Comparison of ENCODE assay signal across 25 cellular contexts in genomic region chr11:60984616-60985015, GRCh38. TPM values are rescaled to one million over a fixed set of nuclear protein-coding genes. Genes with fewer than 3 reads are reported as not detected.
DNase-seq lines count a peak whose midpoint lies in the region; ATAC-seq, FAIRE-seq and TF ChIP-seq lines count a peak whose summit lies in the region.
"Had no signal": no experiment of that assay in that cellular context is flagged by ENCODE, and none has a peak within 500 bp of the region (broad histone marks: within the 10 kb centered on the region; RNA-seq: fewer than 3 reads in every experiment).

No MANE protein-coding gene starts in this region.

- H3K9me3 ChIP-seq in HCT116 (ENCODE audit: control insufficient read depth in 1 of 2, insufficient read depth in 1 of 2, low read depth in 1 of 2, low read length in 2 of 2) (no peaks in the 10 kb centered on the region), HepG2 (ENCODE audit: low read length) (no peaks in the 10 kb centered on the region)
- H3K9me3 ChIP-seq: ascending aorta had no signal

- H2AK5ac ChIP-seq in mesendoderm (ENCODE audit: low read length), result no peak overlapping the region

- POLR2A ChIA-PET in HCT116 (lab: Charles Lee), result no interaction called here
- POLR2A ChIA-PET in HepG2 (lab: Yijun Ruan, JAX), result no interaction called here

- RAD21 ChIA-PET in HCT116 (lab: Charles Lee; ENCODE audit: low non-redundant PET in 1 of 2, low total read pairs in 2 of 2, uncharacterized antibody in 2 of 2, unreplicated experiment in 2 of 2), result no interaction called here

- H3K36me3 ChIP-seq in HCT116 (ENCODE audit: control insufficient read depth in 1 of 2, insufficient read depth in 2 of 2, low read length in 2 of 2) (no peaks in the 10 kb centered on the region), mesendoderm (ENCODE audit: control insufficient read depth, insufficient read depth, low read length) (no peaks in the 10 kb centered on the region), HepG2 (replicated peaks in 1 of 2; ENCODE audit: control insufficient read depth in 1 of 2, insufficient read depth in 2 of 2, low read length in 2 of 2) (no peaks in the 10 kb centered on the region)
- H3K36me3 ChIP-seq: ascending aorta, neural progenitor cell had no signal

- TF ChIP-seq EP300 in HepG2 (IDR thresholded peaks at IDR 0.05; ENCODE audit: low read depth in 2 of 2, low read length in 2 of 2) (no peak), HepG2 (CRISPR knock-in tag; IDR thresholded peaks at IDR 0.05; ENCODE audit: borderline replicate concordance) (no peak)

- TF ChIP-seq CTCF in HCT116 (IDR thresholded peaks at IDR 0.05 in 2 of 3, conservative IDR thresholded peaks at IDR 0.05 in 1 of 3; ENCODE audit: borderline replicate concordance in 1 of 3, insufficient read depth in 1 of 3, low read depth in 2 of 3, low read length in 2 of 3) (no peak), HepG2 (CRISPR knock-in tag; IDR thresholded peaks at IDR 0.05) (no peak)

- H3K4me3 ChIP-seq in HCT116 (replicated peaks in 1 of 2; ENCODE audit: low read depth in 1 of 2, low read length in 2 of 2) (no peak overlapping the region), mesendoderm (ENCODE audit: low read length) (no peak overlapping the region), HepG2 (replicated peaks in 1 of 3; ENCODE audit: insufficient read depth in 1 of 3, low read depth in 2 of 3, low read length in 3 of 3) (no peak overlapping the region)
- H3K4me3 ChIP-seq: ascending aorta, hepatocyte, neural progenitor cell had no signal

- H3K36me3 Mint-ChIP-seq in T-helper 2 cell treated with Interferon-gamma antibody and Interleukin-4, amounts not matched to agents 5 μg/mL and 100 μg/mL, for 36 hours (ENCODE audit: low read depth), result peaks cover 78% of the 10 kb centered on the region
- peaks cover 24 to 46% of the 10 kb centered on the region in 2 donors for H3K36me3 Mint-ChIP-seq in activated T-cell treated with anti-CD3 and anti-CD28 coated beads, Interleukin-2, amount 50 U/mL, for 72 hours (ENCODE audit: insufficient read depth in 2 of 2)
- H3K36me3 Mint-ChIP-seq: neural progenitor cell had no signal

- in situ Hi-C loops in HepG2 (cut with HindIII; ENCODE audit: extremely low pct_ligation_motif_present, low pct_unique_long_range_greater_than_20kb), result no loop called here
- in situ Hi-C loops in ACHN (cut with HindIII; ENCODE audit: low pct_ligation_motif_present, low pct_unique_long_range_greater_than_20kb, low sequenced_read_pairs), result no loop called here

- CTCF ChIA-PET in HCT116 (lab: Charles Lee), result interaction anchor here (1.5 kb wide), 1 partner anchor 14 kb away, joined by 3 read pairs; no protein-coding TSS in a partner anchor
- CTCF ChIA-PET in HepG2 (lab: Yijun Ruan, JAX; ENCODE audit: low intra/inter-chr PET ratio, low total read pairs), result no interaction called here

- no peak overlapping the region for H3K27ac ChIP-seq in HCT116 (ENCODE audit: low read depth, low read length)
- no peak overlapping the region for H3K27ac ChIP-seq in mesendoderm (ENCODE audit: low read depth, low read length)
- no peak overlapping the region for H3K27ac ChIP-seq in HepG2 (ENCODE audit: extremely low read length, insufficient read depth, low read length)
- H3K27ac ChIP-seq: ascending aorta, hepatocyte, neural progenitor cell had no signal

- H3K4ac ChIP-seq in mesendoderm (ENCODE audit: low read depth, low read length), result no peak overlapping the region

- no peak overlapping the region for H3K23ac ChIP-seq in mesendoderm (ENCODE audit: low read length)

- no peaks in the 10 kb centered on the region for H3K79me2 ChIP-seq in HCT116 (ENCODE audit: insufficient read depth, low read length)
- H3K79me2 ChIP-seq in mesendoderm (ENCODE audit: control insufficient read depth, insufficient read depth, low read length), result no peaks in the 10 kb centered on the region
- H3K79me2 ChIP-seq in HepG2 (ENCODE audit: insufficient read depth, low read length), result no peaks in the 10 kb centered on the region
- H3K79me2 ChIP-seq: hepatocyte had no signal

- BruUV-seq in HCT116 (replicated peaks; lab: Mats Ljungman, UMichigan), result no TSS peak
- BruUV-seq in HepG2 (replicated peaks; lab: Mats Ljungman, UMichigan), result no TSS peak

- peak; percentile 29; the same call in 1 of the 2 replicates for ATAC-seq in HCT116
- ATAC-seq in activated T-cell treated with anti-CD3 and anti-CD28 coated beads, Interleukin-2, amount 50 U/mL, for 72 hours (replicated peaks in 1 of 2), result no peak
- no peak for ATAC-seq in HepG2
- ATAC-seq: activated CD4-positive, CD25-positive, alpha-beta regulatory T cell treated with anti-CD3 and anti-CD28 coated beads, Interleukin-2, amount 50 U/mL, for 24 hours had no signal

- H3K4me3 Mint-ChIP-seq in T-helper 2 cell treated with Interferon-gamma antibody and Interleukin-4, amounts not matched to agents 5 μg/mL and 100 μg/mL, for 36 hours, result peak overlapping the region; percentile 96
- peak overlapping the region; percentile 79 to 98 for H3K4me3 Mint-ChIP-seq in activated T-cell treated with anti-CD3 and anti-CD28 coated beads, Interleukin-2, amount 50 U/mL, for 72 hours
- H3K4me3 Mint-ChIP-seq: neural progenitor cell had no signal

- H3K27me3 ChIP-seq in HCT116 (ENCODE audit: insufficient read depth, low read length), result no peaks in the 10 kb centered on the region
- H3K27me3 ChIP-seq in mesendoderm (ENCODE audit: insufficient read depth, low read length, poor library complexity), result no peaks in the 10 kb centered on the region
- H3K27me3 ChIP-seq in HepG2 (ENCODE audit: control insufficient read depth in 1 of 2, insufficient read depth in 2 of 2, low read length in 2 of 2), result peaks cover 2 to 62% of the 10 kb centered on the region in 2 experiments; a peak in 4 of 5 replicates
- H3K27me3 ChIP-seq: ascending aorta, hepatocyte, neural progenitor cell had no signal

- no peaks in the 10 kb centered on the region for H3K79me1 ChIP-seq in mesendoderm (ENCODE audit: low read length)

- H3K4me1 ChIP-seq in HCT116 (ENCODE audit: control insufficient read depth in 1 of 2, insufficient read depth in 2 of 2, low read length in 2 of 2) (peaks cover 3 to 9% of the 10 kb centered on the region in 2 experiments; a peak in 3 of 4 replicates), mesendoderm (ENCODE audit: control insufficient read depth, low read depth, low read length) (no peaks in the 10 kb centered on the region), HepG2 (ENCODE audit: insufficient read depth, low read length) (no peaks in the 10 kb centered on the region)
- H3K4me1 ChIP-seq: ascending aorta, neural progenitor cell had no signal

- no peak for DNase-seq in T-helper 2 cell treated with Interferon-gamma antibody and Interleukin-4, amounts not matched to agents 5 μg/mL and 100 μg/mL, for 36 hours (ENCODE audit: low spot score)
- DNase-seq in T-helper 2 cell, result no peak
- DNase-seq in HCT116 (ENCODE audit: low read depth, low spot score), result no peak
- no peak for DNase-seq in activated T-cell treated with anti-CD3 and anti-CD28 coated beads, Interleukin-2, amount 50 U/mL, for 72 hours
- peak; percentile 75 for DNase-seq in mesendoderm
- no peak for DNase-seq in 8988T
- DNase-seq in HepG2 (ENCODE audit: low spot score), result no peak
- DNase-seq in ACHN, result no peak
- DNase-seq: NCI-H1436 treated with DMSO at 0.1 percent for 48 hours; NCI-H446; SHP77 treated with DMSO at 0.1 percent for 48 hours; stimulated activated CD4-positive, alpha-beta T cell treated with anti-CD3 and anti-CD28 coated beads, Interleukin-12 subunit alpha, Interleukin-12 subunit beta, amount 100 ng/mL, for 4 hours; stimulated activated naive CD4-positive, alpha-beta T cell treated with Interleukin-2 at 50 U/mL for 16 hours; T-helper 9 cell had no signal

- no peaks in the 10 kb centered on the region for H3K9me3 Mint-ChIP-seq in T-helper 2 cell treated with Interferon-gamma antibody and Interleukin-4, amounts not matched to agents 5 μg/mL and 100 μg/mL, for 36 hours
- no peaks in the 10 kb centered on the region for H3K9me3 Mint-ChIP-seq in activated T-cell treated with anti-CD3 and anti-CD28 coated beads, Interleukin-2, amount 50 U/mL, for 72 hours
- H3K9me3 Mint-ChIP-seq: neural progenitor cell had no signal

- H3K4me2 ChIP-seq in HCT116 (ENCODE audit: low read length), result no peak overlapping the region
- H3K4me2 ChIP-seq in mesendoderm (ENCODE audit: low read length), result no peak overlapping the region
- H3K4me2 ChIP-seq in HepG2 (ENCODE audit: low read depth, low read length), result no peak overlapping the region
- H3K4me2 ChIP-seq: hepatocyte, neural progenitor cell had no signal

- H4K20me1 ChIP-seq in HCT116 (ENCODE audit: insufficient read depth) (no peaks in the 10 kb centered on the region), HepG2 (ENCODE audit: insufficient read depth, low read length) (no peaks in the 10 kb centered on the region)

- peak overlapping the region; percentile 99 for H3K27ac Mint-ChIP-seq in T-helper 2 cell treated with Interferon-gamma antibody and Interleukin-4, amounts not matched to agents 5 μg/mL and 100 μg/mL, for 36 hours
- peak overlapping the region; percentile 93 for H3K27ac Mint-ChIP-seq in activated T-cell treated with anti-CD3 and anti-CD28 coated beads, Interleukin-2, amount 50 U/mL, for 72 hours
- H3K27ac Mint-ChIP-seq: neural progenitor cell had no signal

- H3K27me3 Mint-ChIP-seq in T-helper 2 cell treated with Interferon-gamma antibody and Interleukin-4, amounts not matched to agents 5 μg/mL and 100 μg/mL, for 36 hours (ENCODE audit: low read depth), result no peaks in the 10 kb centered on the region
- no peaks in the 10 kb centered on the region for H3K27me3 Mint-ChIP-seq in activated T-cell treated with anti-CD3 and anti-CD28 coated beads, Interleukin-2, amount 50 U/mL, for 72 hours (ENCODE audit: low read depth)

- H2AFZ ChIP-seq in HCT116 (ENCODE audit: low read depth, low read length, poor library complexity, severe bottlenecking), result no peak overlapping the region
- H2AFZ ChIP-seq in HepG2 (ENCODE audit: low read length), result no peak overlapping the region
- H2AFZ ChIP-seq: hepatocyte, neural progenitor cell had no signal

- H3K56ac ChIP-seq in mesendoderm (ENCODE audit: low read length), result no peak overlapping the region

- no peak for FAIRE-seq in HepG2 (lab: Jason Lieb, UNC)
- FAIRE-seq: colon, endothelial cell of umbilical vein, GM19239 had no signal

- H3K4me1 Mint-ChIP-seq in T-helper 2 cell treated with Interferon-gamma antibody and Interleukin-4, amounts not matched to agents 5 μg/mL and 100 μg/mL, for 36 hours (ENCODE audit: low read depth), result peaks cover 86% of the 10 kb centered on the region
- H3K4me1 Mint-ChIP-seq in activated T-cell treated with anti-CD3 and anti-CD28 coated beads, Interleukin-2, amount 50 U/mL, for 72 hours (ENCODE audit: low read depth), result peaks cover 100% of the 10 kb centered on the region

- intact Hi-C loops in HCT116 (cut with micrococcal nuclease) (no loop called here), HepG2 (cut with micrococcal nuclease; ENCODE audit: unreplicated experiment) (no loop called here)

- no peak overlapping the region for H2BK120ac ChIP-seq in mesendoderm (ENCODE audit: low read depth, low read length)

- TF ChIP-seq POLR2A in HCT116 (IDR thresholded peaks at IDR 0.05; ENCODE audit: borderline replicate concordance, extremely low read depth, insufficient read depth, insufficient read length) (no peak), HepG2 (IDR thresholded peaks at IDR 0.05; ENCODE audit: insufficient read depth in 1 of 2, low read depth in 2 of 2, low read length in 2 of 2) (no peak)

- H4K8ac ChIP-seq in mesendoderm (ENCODE audit: low read depth, low read length), result no peak overlapping the region

- H3K9me2 ChIP-seq in HCT116 (ENCODE audit: insufficient read depth), result no peaks in the 10 kb centered on the region

- no peak overlapping the region for H4K5ac ChIP-seq in mesendoderm (ENCODE audit: low read length)

- no CpG with 5 or more reads among the region's 4 CpGs for WGBS in mesendoderm (ENCODE audit: extremely low coverage, insufficient coverage, low lambda C conversion rate)
- WGBS in HepG2 (ENCODE audit: low lambda C conversion rate), result 25% methylated on average over 4 of the region's 4 CpGs

- no peak overlapping the region for H2BK5ac ChIP-seq in mesendoderm (ENCODE audit: low read length)

- no peak overlapping the region for H3K18ac ChIP-seq in mesendoderm (ENCODE audit: low read length)

- H2BK15ac ChIP-seq in mesendoderm (replicated peaks; ENCODE audit: low read depth), result no peak overlapping the region

- H3K9ac ChIP-seq in HCT116 (ENCODE audit: low read length) (no peak overlapping the region), mesendoderm (ENCODE audit: low read length) (no peak overlapping the region), HepG2 (ENCODE audit: insufficient read depth, low read depth, low read length) (no peak overlapping the region)
- H3K9ac ChIP-seq: neural progenitor cell had no signal

- no peak for TF ChIP-seq RAD21 in HCT116 (IDR thresholded peaks at IDR 0.05; ENCODE audit: low read depth)
- TF ChIP-seq RAD21 in HepG2 (CRISPR knock-in tag; IDR thresholded peaks at IDR 0.05), result no peak

RNA-seq across cellular contexts. Expression of gene CD6, which starts 13.1 kb away (rescaled TPM):
- total RNA-seq in HCT116 (2021; ENCODE audit: unreplicated experiment) (1.4 TPM), HepG2 (2016; rRNA removed; fragmentation: Illumina TruSeq; extraction: Trizol) (not detected in 2 replicates)
- 0.56 TPM in 1 of 2 replicates, not detected in the other for polyA plus RNA-seq in HCT116 (2012)
- total RNA-seq in activated T-cell treated with anti-CD3 and anti-CD28 coated beads, Interleukin-2, amount 50 U/mL, for 72 hours, result 100 to 1,000 TPM; 298 to 313 TPM
- polyA plus RNA-seq in mesendoderm (2013, experiment 1 of 2), result 0.07 TPM
- 0.03 TPM for polyA plus RNA-seq in mesendoderm (2013, experiment 2 of 2)
- not detected in 2 replicates for total RNA-seq in HepG2 (2016; cell fraction: cytosol; rRNA removed; fragmentation: Illumina TruSeq; extraction: Trizol; ENCODE audit: low read depth)
- not detected in 2 replicates for total RNA-seq in HepG2 (2016; cell fraction: insoluble cytoplasmic fraction; rRNA removed; fragmentation: Illumina TruSeq; extraction: Trizol)
- not detected in 2 replicates for total RNA-seq in HepG2 (2016; cell fraction: membrane; rRNA removed; fragmentation: Illumina TruSeq; extraction: Trizol)
- total RNA-seq in HepG2 (2016; cell fraction: nucleus; rRNA removed; fragmentation: Illumina TruSeq; extraction: Trizol), result not detected in 2 replicates
- not detected in 2 replicates for polyA plus RNA-seq in HepG2 (2011; rRNA removed)
- not detected in 2 replicates for polyA plus RNA-seq in HepG2 (2011; cell fraction: cytosol; rRNA removed)
- polyA plus RNA-seq in HepG2 (2011; cell fraction: nucleus; rRNA removed), result not detected in 2 replicates
- not detected in 2 replicates for polyA plus RNA-seq in HepG2 (2012)
- not detected in 2 replicates for polyA plus RNA-seq in HepG2 (2016; cell fraction: cytosol; fragmentation: Illumina TruSeq; extraction: Trizol; ENCODE audit: low read depth)
- polyA plus RNA-seq in HepG2 (2016; cell fraction: insoluble cytoplasmic fraction; fragmentation: Illumina TruSeq; extraction: Trizol; ENCODE audit: low read depth), result not detected in 2 replicates
- not detected in 2 replicates for polyA plus RNA-seq in HepG2 (2016; cell fraction: membrane; fragmentation: Illumina TruSeq; extraction: Trizol; ENCODE audit: low read depth)
- polyA plus RNA-seq in HepG2 (2016; cell fraction: nucleus; fragmentation: Illumina TruSeq; extraction: Trizol; ENCODE audit: insufficient read depth, low read depth), result not detected in 2 replicates
- not detected in 2 replicates for polyA minus RNA-seq in HepG2 (2011; rRNA and poly(A)+ RNA removed; ENCODE audit: low replicate concordance)
- polyA minus RNA-seq in HepG2 (2011; cell fraction: cytosol; rRNA and poly(A)+ RNA removed), result not detected in 2 replicates
- not detected in 2 replicates for polyA minus RNA-seq in HepG2 (2011; cell fraction: nucleus; rRNA and poly(A)+ RNA removed)
- total RNA-seq: A673, ascending aorta, endothelial cell of umbilical vein, fibroblast of villous mesenchyme, HT1080, pulmonary artery endothelial cell had no signal
- polyA plus RNA-seq: endothelial cell of umbilical vein, hepatocyte had no signal

RNA-seq across cellular contexts. Expression of gene SLC15A3, which starts 32.6 kb away (rescaled TPM):
- total RNA-seq in HCT116 (2021; ENCODE audit: unreplicated experiment), result not detected
- 0.09 TPM in 1 of 2 replicates, not detected in the other for polyA plus RNA-seq in HCT116 (2012)
- 1 to 10 TPM; 3.5 to 4.1 TPM for total RNA-seq in activated T-cell treated with anti-CD3 and anti-CD28 coated beads, Interleukin-2, amount 50 U/mL, for 72 hours
- 14.1 TPM for polyA plus RNA-seq in mesendoderm (2013, experiment 1 of 2)
- polyA plus RNA-seq in mesendoderm (2013, experiment 2 of 2), result 12.4 TPM
- 0.58 and 0.77 TPM in 2 replicates for total RNA-seq in HepG2 (2016; rRNA removed; fragmentation: Illumina TruSeq; extraction: Trizol)
- 0.09 TPM in 1 of 2 replicates, not detected in the other for total RNA-seq in HepG2 (2016; cell fraction: cytosol; rRNA removed; fragmentation: Illumina TruSeq; extraction: Trizol; ENCODE audit: low read depth)
- 0.49 and 1.1 TPM in 2 replicates for total RNA-seq in HepG2 (2016; cell fraction: insoluble cytoplasmic fraction; rRNA removed; fragmentation: Illumina TruSeq; extraction: Trizol)
- 0.49 and 1.1 TPM in 2 replicates for total RNA-seq in HepG2 (2016; cell fraction: membrane; rRNA removed; fragmentation: Illumina TruSeq; extraction: Trizol)
- total RNA-seq in HepG2 (2016; cell fraction: nucleus; rRNA removed; fragmentation: Illumina TruSeq; extraction: Trizol), result 1.8 and 2.8 TPM in 2 replicates
- polyA plus RNA-seq in HepG2 (2011; rRNA removed), result 0.45 and 1.1 TPM in 2 replicates
- polyA plus RNA-seq in HepG2 (2011; cell fraction: cytosol; rRNA removed), result 0.23 and 0.60 TPM in 2 replicates
- polyA plus RNA-seq in HepG2 (2011; cell fraction: nucleus; rRNA removed), result 0.97 and 1.0 TPM in 2 replicates
- polyA plus RNA-seq in HepG2 (2012), result 0.27 TPM in 1 of 2 replicates, not detected in the other
- polyA plus RNA-seq in HepG2 (2016; cell fraction: cytosol; fragmentation: Illumina TruSeq; extraction: Trizol; ENCODE audit: low read depth), result 0.18 and 0.51 TPM in 2 replicates
- 0.53 and 0.84 TPM in 2 replicates for polyA plus RNA-seq in HepG2 (2016; cell fraction: insoluble cytoplasmic fraction; fragmentation: Illumina TruSeq; extraction: Trizol; ENCODE audit: low read depth)
- polyA plus RNA-seq in HepG2 (2016; cell fraction: membrane; fragmentation: Illumina TruSeq; extraction: Trizol; ENCODE audit: low read depth), result 0.44 and 0.58 TPM in 2 replicates
- 1.3 TPM in 1 of 2 replicates, not detected in the other for polyA plus RNA-seq in HepG2 (2016; cell fraction: nucleus; fragmentation: Illumina TruSeq; extraction: Trizol; ENCODE audit: insufficient read depth, low read depth)
- polyA minus RNA-seq in HepG2 (2011; rRNA and poly(A)+ RNA removed; ENCODE audit: low replicate concordance), result 1.4 and 4.0 TPM in 2 replicates
- 0.97 and 1.5 TPM in 2 replicates for polyA minus RNA-seq in HepG2 (2011; cell fraction: cytosol; rRNA and poly(A)+ RNA removed)
- 1.5 and 1.6 TPM in 2 replicates for polyA minus RNA-seq in HepG2 (2011; cell fraction: nucleus; rRNA and poly(A)+ RNA removed)
- total RNA-seq: A673 had no signal

Comparison
In these comparisons a context has a peak if more than half of its experiments do, and no peak if none do; other contexts are left out.
1. RNA of gene CD6, which starts 13.1 kb away (total RNA-seq): 298 to 313 TPM in activated T-cell treated with anti-CD3 and anti-CD28 coated beads, Interleukin-2, amount 50 U/mL, for 72 hours; 1.4 TPM in HCT116 (single experiment) and not detected in HepG2; every median in the first group is over 100 times any median in the second.